Comparison of ENCODE assay signal across 1 cellular context in the genomic region with DNA sequence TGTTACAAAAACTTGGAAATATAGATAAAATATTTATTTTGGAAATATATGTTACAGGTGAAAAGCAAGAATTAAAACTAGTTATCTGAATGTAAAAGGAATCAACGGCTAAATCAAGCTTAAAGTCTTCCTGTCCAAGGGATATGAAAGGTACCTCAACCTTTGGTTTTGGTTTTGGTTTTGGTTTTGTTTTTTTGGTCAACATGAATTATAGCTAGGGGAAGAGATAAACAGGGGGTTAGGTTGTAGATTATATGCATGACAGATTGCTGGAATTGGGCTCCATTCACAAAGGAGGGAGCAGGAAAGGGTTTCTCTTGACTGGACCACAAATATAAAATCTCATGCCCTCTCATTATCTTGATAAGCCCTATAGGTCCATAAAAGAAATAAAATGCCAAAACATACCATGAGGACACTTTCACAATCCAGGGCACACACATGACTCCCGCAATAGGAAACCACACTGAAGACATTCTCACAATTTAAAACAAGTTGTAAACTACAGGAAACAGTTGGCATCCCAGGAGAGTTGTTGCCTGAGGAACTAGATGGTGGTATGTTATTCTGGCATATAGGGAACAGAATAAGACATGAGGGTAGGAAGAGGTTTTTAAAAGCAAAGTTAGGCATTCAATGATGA.
TF ChIP-seq lines count a peak whose summit lies in the region.

No MANE protein-coding gene starts in this region.

TF ChIP-seq in WTC11, 78 proteins besides CTCF, POLR2A, EP300 and RAD21 (continued from another document):
- TF ChIP-seq RELA (CRISPR knock-in tag; IDR thresholded peaks at IDR 0.05; ENCODE audit: borderline replicate concordance) (no peak), IRF1 (CRISPR knock-in tag; IDR thresholded peaks at IDR 0.05) (no peak), MXD4 (CRISPR knock-in tag; IDR thresholded peaks at IDR 0.05; ENCODE audit: borderline replicate concordance) (no peak)
